In genomic region chr1:180909005-180909414, GRCh38 we compare ENCODE assay signal across 13 cellular contexts. TPM values are rescaled to one million over a fixed set of nuclear protein-coding genes. Genes with fewer than 3 reads are reported as not detected.
DNase-seq lines count a peak whose midpoint lies in the region; ATAC-seq lines count a peak whose summit lies in the region.
"Had no signal": no experiment of that assay in that cellular context is flagged by ENCODE, and none has a peak within 500 bp of the region (broad histone marks: within the 10 kb centered on the region; RNA-seq: fewer than 3 reads in every experiment).

No MANE protein-coding gene starts in this region.

- peaks cover 2% of the 10 kb centered on the region for H3K36me3 Mint-ChIP-seq in activated CD4-positive, alpha-beta T cell treated with anti-CD3 and anti-CD28 coated beads for 36 hours (ENCODE audit: low read depth)
- no peaks in the 10 kb centered on the region for H3K36me3 Mint-ChIP-seq in activated CD4-positive, alpha-beta T cell treated with anti-CD3 and anti-CD28 coated beads, Interleukin-2, amount 10 ng/mL, durations not matched to agents 7 days and 5 days (ENCODE audit: low read depth)

- no peak overlapping the region for H3K27ac Mint-ChIP-seq in activated CD4-positive, alpha-beta T cell treated with anti-CD3 and anti-CD28 coated beads for 36 hours
- no peak overlapping the region for H3K27ac Mint-ChIP-seq in activated CD4-positive, alpha-beta T cell treated with anti-CD3 and anti-CD28 coated beads, Interleukin-2, amount 10 ng/mL, durations not matched to agents 7 days and 5 days
- H3K27ac Mint-ChIP-seq: T-helper 17 cell had no signal

- H3K27me3 Mint-ChIP-seq in activated CD4-positive, alpha-beta T cell treated with anti-CD3 and anti-CD28 coated beads for 36 hours = peaks cover 28% of the 10 kb centered on the region
- H3K27me3 Mint-ChIP-seq in activated CD4-positive, alpha-beta T cell treated with anti-CD3 and anti-CD28 coated beads, Interleukin-2, amount 10 ng/mL, durations not matched to agents 7 days and 5 days = peaks cover 30% of the 10 kb centered on the region

- H3K4me1 Mint-ChIP-seq in activated CD4-positive, alpha-beta T cell treated with anti-CD3 and anti-CD28 coated beads for 36 hours = peaks cover 13% of the 10 kb centered on the region
- H3K4me1 Mint-ChIP-seq in activated CD4-positive, alpha-beta T cell treated with anti-CD3 and anti-CD28 coated beads, Interleukin-2, amount 10 ng/mL, durations not matched to agents 7 days and 5 days = peaks cover 15% of the 10 kb centered on the region

- peak; percentile 58 for ATAC-seq in activated CD4-positive, alpha-beta T cell treated with anti-CD3 and anti-CD28 coated beads for 36 hours
- ATAC-seq in GM21619 (IDR thresholded peaks at IDR 0.05; ENCODE audit: unreplicated experiment) = peak; percentile 37
- peak; percentile 34 for ATAC-seq in HG03139 (IDR thresholded peaks at IDR 0.05; ENCODE audit: unreplicated experiment)
- ATAC-seq: T-helper 17 cell had no signal

- H3K4me3 Mint-ChIP-seq in activated CD4-positive, alpha-beta T cell treated with anti-CD3 and anti-CD28 coated beads for 36 hours = no peak overlapping the region
- H3K4me3 Mint-ChIP-seq in activated CD4-positive, alpha-beta T cell treated with anti-CD3 and anti-CD28 coated beads, Interleukin-2, amount 10 ng/mL, durations not matched to agents 7 days and 5 days = no peak overlapping the region
- H3K4me3 Mint-ChIP-seq: T-helper 17 cell had no signal

- H3K9me3 Mint-ChIP-seq in activated CD4-positive, alpha-beta T cell treated with anti-CD3 and anti-CD28 coated beads for 36 hours (ENCODE audit: low read depth) = peaks cover 2% of the 10 kb centered on the region
- H3K9me3 Mint-ChIP-seq in activated CD4-positive, alpha-beta T cell treated with anti-CD3 and anti-CD28 coated beads, Interleukin-2, amount 10 ng/mL, durations not matched to agents 7 days and 5 days = peaks cover 3% of the 10 kb centered on the region

- POLR2A ChIA-PET in activated CD4-positive, alpha-beta T cell treated with anti-CD3 and anti-CD28 coated beads for 36 hours (lab: Charles Lee) = no interaction called here
- POLR2A ChIA-PET in activated CD4-positive, alpha-beta T cell treated with anti-CD3 and anti-CD28 coated beads, Interleukin-2, amount 10 ng/mL, durations not matched to agents 7 days and 5 days (lab: Charles Lee) = no interaction called here

- DNase-seq in activated CD4-positive, alpha-beta T cell treated with anti-CD3 and anti-CD28 coated beads for 36 hours = no peak
- no peak for DNase-seq in activated CD4-positive, alpha-beta T cell treated with anti-CD3 and anti-CD28 coated beads, Interleukin-2, amount 10 ng/mL, durations not matched to agents 7 days and 5 days
- peak; percentile 12 for DNase-seq in stimulated activated CD8-positive, alpha-beta memory T cell treated with anti-CD3 and anti-CD28 coated beads, Interleukin-4, amount 100 ng/mL, for 48 hours
- no peak for DNase-seq in SK-N-DZ (ENCODE audit: low spot score)
- no peak for DNase-seq in KG1 (lab: John Stamatoyannopoulos, UW)
- no peak for DNase-seq in middle frontal gyrus (ENCODE audit: extremely low spot score, low spot score)
- DNase-seq: amniotic stem cell; NCI-H1417; NK-92 treated with Interleukin-12 subunit alpha and Interleukin-12 subunit beta, amount 100 ng/mL, for 24 hours; T-helper 17 cell; transverse colon had no signal

- CTCF ChIA-PET in activated CD4-positive, alpha-beta T cell treated with anti-CD3 and anti-CD28 coated beads for 36 hours (lab: Charles Lee) = interaction anchor here (0.7 to 1.3 kb wide), 3 partner anchors 16 to 256 kb away, joined by 3 to 4 read pairs (median 4); no protein-coding TSS in a partner anchor
- CTCF ChIA-PET in activated CD4-positive, alpha-beta T cell treated with anti-CD3 and anti-CD28 coated beads, Interleukin-2, amount 10 ng/mL, durations not matched to agents 7 days and 5 days (lab: Charles Lee) = no interaction called here

- intact Hi-C loops in activated CD4-positive, alpha-beta T cell treated with anti-CD3 and anti-CD28 coated beads for 36 hours (cut with DNase I, micrococcal nuclease) = no loop called here

RNA-seq across cellular contexts. Expression of gene KIAA1614, which starts 3.7 kb away (rescaled TPM):
- total RNA-seq in activated CD4-positive, alpha-beta T cell treated with anti-CD3 and anti-CD28 coated beads for 36 hours = under 1 TPM in 1 of 2 experiments, not detected in 1; 0.09 TPM
- under 1 TPM; 0.22 to 0.33 TPM for total RNA-seq in activated CD4-positive, alpha-beta T cell treated with anti-CD3 and anti-CD28 coated beads, Interleukin-2, amount 10 ng/mL, durations not matched to agents 7 days and 5 days
- 1.9 and 2.0 TPM in 2 replicates for polyA plus RNA-seq in SK-N-DZ (2014; cell fraction: cytosol; rRNA removed)
- polyA plus RNA-seq in SK-N-DZ (2014; cell fraction: nucleus; rRNA removed) = 1.1 and 1.2 TPM in 2 replicates
